8 cellular contexts compared by ENCODE assay signal in genomic region chr12:22543246-22544037, GRCh38. TPM values are rescaled to one million over a fixed set of nuclear protein-coding genes. Genes with fewer than 3 reads are reported as not detected.
A peak's percentile ranks its signal among the peaks of the same experiment; 100 is the strongest.
DNase-seq lines count a peak whose midpoint lies in the region; ATAC-seq, FAIRE-seq and TF ChIP-seq lines count a peak whose summit lies in the region.

No MANE protein-coding gene starts in this region.

- peaks cover 30% of the 10 kb centered on the region for H3K4me1 ChIP-seq in CD8-positive, alpha-beta T cell (ENCODE audit: insufficient read depth, low read length)
- H3K4me1 ChIP-seq in trophoblast cell (ENCODE audit: control insufficient read depth in 1 of 2, insufficient read depth in 2 of 2, low read length in 2 of 2), result peaks cover 4 to 5% of the 10 kb centered on the region in 2 experiments

- no peak overlapping the region for H3K4ac ChIP-seq in trophoblast cell (ENCODE audit: low read depth, low read length)

- peak; percentile 14 for ATAC-seq in CD8-positive, alpha-beta T cell
- ATAC-seq in GM19467 (IDR thresholded peaks at IDR 0.05; ENCODE audit: unreplicated experiment), result peak; percentile 35
- ATAC-seq in HG03565 (IDR thresholded peaks at IDR 0.05; ENCODE audit: unreplicated experiment), result peak; percentile 34

- H3K27me3 Mint-ChIP-seq in CD8-positive, alpha-beta T cell (ENCODE audit: low read depth), result no peaks in the 10 kb centered on the region
- H3K27me3 Mint-ChIP-seq in activated naive CD4-positive, alpha-beta T cell treated with anti-CD3 and anti-CD28 coated beads, Interleukin-2, amount 50 U/mL, for 24 hours, result peaks cover 2% of the 10 kb centered on the region

- peaks cover 3% of the 10 kb centered on the region for H3K79me2 ChIP-seq in trophoblast cell (ENCODE audit: control insufficient read depth, insufficient read depth, low read length, poor library complexity)

- no peak overlapping the region for H3K23ac ChIP-seq in trophoblast cell (ENCODE audit: low read length)

- FAIRE-seq in RCC 7860 (lab: Jason Lieb, UNC) (no peak), urothelium cell line (lab: Jason Lieb, UNC) (no peak)

- peak overlapping the region; percentile 56 for H3K18ac ChIP-seq in trophoblast cell (ENCODE audit: low read length)

- H3K36me3 Mint-ChIP-seq in CD8-positive, alpha-beta T cell, result peaks cover 29% of the 10 kb centered on the region
- peaks cover 12% of the 10 kb centered on the region for H3K36me3 Mint-ChIP-seq in activated naive CD4-positive, alpha-beta T cell treated with anti-CD3 and anti-CD28 coated beads, Interleukin-2, amount 50 U/mL, for 24 hours

- H2BK120ac ChIP-seq in trophoblast cell (ENCODE audit: insufficient read depth, low read length, poor library complexity), result no peak overlapping the region

- WGBS in trophoblast cell (ENCODE audit: extremely low coverage, insufficient coverage, insufficient read length), result no CpG with 5 or more reads among the region's 28 CpGs

- H3K9me3 Mint-ChIP-seq in CD8-positive, alpha-beta T cell, result no peaks in the 10 kb centered on the region
- H3K9me3 Mint-ChIP-seq in activated naive CD4-positive, alpha-beta T cell treated with anti-CD3 and anti-CD28 coated beads, Interleukin-2, amount 50 U/mL, for 24 hours, result no peaks in the 10 kb centered on the region

- H3K9me3 ChIP-seq in CD8-positive, alpha-beta T cell (ENCODE audit: low read length), result no peaks in the 10 kb centered on the region
- H3K9me3 ChIP-seq in trophoblast cell (ENCODE audit: insufficient read depth, low read depth, low read length), result no peaks in the 10 kb centered on the region

- CTCF ChIA-PET in CD8-positive, alpha-beta T cell (lab: Charles Lee), result no interaction called here

- H2AFZ ChIP-seq in trophoblast cell (ENCODE audit: insufficient read depth, low read length, poor library complexity), result peak overlapping the region; percentile 74

- H4K8ac ChIP-seq in trophoblast cell (ENCODE audit: low read depth, low read length), result peak overlapping the region; percentile 91

- H2BK5ac ChIP-seq in trophoblast cell (ENCODE audit: low read depth, low read length, poor library complexity), result no peak overlapping the region

- H3K27me3 ChIP-seq in CD8-positive, alpha-beta T cell (ENCODE audit: insufficient read depth, low read length), result no peaks in the 10 kb centered on the region
- H3K27me3 ChIP-seq in trophoblast cell (ENCODE audit: insufficient read depth, low read length), result no peaks in the 10 kb centered on the region

- H4K91ac ChIP-seq in trophoblast cell (ENCODE audit: low read depth, low read length), result peak overlapping the region; percentile 3

- H3K36me3 ChIP-seq in CD8-positive, alpha-beta T cell (ENCODE audit: insufficient read depth, low read length), result no peaks in the 10 kb centered on the region
- no peaks in the 10 kb centered on the region for H3K36me3 ChIP-seq in trophoblast cell (ENCODE audit: control insufficient read depth in 1 of 2, insufficient read depth in 2 of 2, low read length in 2 of 2)

- H3K4me2 ChIP-seq in trophoblast cell (ENCODE audit: low read length), result peak overlapping the region; percentile 75

- H3K9ac ChIP-seq in trophoblast cell (ENCODE audit: low read length), result peak overlapping the region; percentile 72

- peak overlapping the region; percentile 94 for H3K4me3 Mint-ChIP-seq in CD8-positive, alpha-beta T cell
- peak overlapping the region; percentile 95 for H3K4me3 Mint-ChIP-seq in activated naive CD4-positive, alpha-beta T cell treated with anti-CD3 and anti-CD28 coated beads, Interleukin-2, amount 50 U/mL, for 24 hours

- H4K12ac ChIP-seq in trophoblast cell (ENCODE audit: low read depth, low read length), result peak overlapping the region; percentile 10

- H3K4me3 ChIP-seq in CD8-positive, alpha-beta T cell (ENCODE audit: low read depth, low read length), result peak overlapping the region; percentile 99
- H3K4me3 ChIP-seq in trophoblast cell (ENCODE audit: low read depth, low read length), result peak overlapping the region; percentile 87

- H3K27ac ChIP-seq in CD8-positive, alpha-beta T cell (ENCODE audit: low read depth, low read length), result peak overlapping the region; percentile 92
- no peak overlapping the region for H3K27ac ChIP-seq in trophoblast cell (ENCODE audit: low read depth, low read length)

- peak overlapping the region; percentile 48 for H3K14ac ChIP-seq in trophoblast cell (ENCODE audit: low read length)

- TF ChIP-seq CTCF in CD8-positive, alpha-beta T cell (IDR thresholded peaks at IDR 0.05), result no peak

- H3K79me1 ChIP-seq in trophoblast cell (ENCODE audit: low read length), result peaks cover 4% of the 10 kb centered on the region

- peak overlapping the region; percentile 94 for H3K27ac Mint-ChIP-seq in CD8-positive, alpha-beta T cell
- peak overlapping the region; percentile 98 for H3K27ac Mint-ChIP-seq in activated naive CD4-positive, alpha-beta T cell treated with anti-CD3 and anti-CD28 coated beads, Interleukin-2, amount 50 U/mL, for 24 hours

- no peak overlapping the region for H2BK12ac ChIP-seq in trophoblast cell (ENCODE audit: low read length)

- POLR2A ChIA-PET in CD8-positive, alpha-beta T cell (lab: Charles Lee), result interaction anchor here (0.7 to 1.9 kb wide), 6 partner anchors 12 to 1041 kb away, joined by 3 to 9 read pairs (median 4); partner anchors contain the start of gene LDHB

- DNase-seq in CD8-positive, alpha-beta T cell, result peak; percentile 13 to 67 (median 32)
- peak; percentile 24 for DNase-seq in RCC 7860 (ENCODE audit: low spot score)
- peak; percentile 82 for DNase-seq in cardiac septum (ENCODE audit: low spot score)
- DNase-seq in trophoblast cell, result peak in 1 of 2 donors; percentile 35
- peak; percentile 18 for DNase-seq in urothelium cell line (ENCODE audit: low spot score)

- intact Hi-C loops in CD8-positive, alpha-beta T cell (cut with DNase I, micrococcal nuclease), result loop anchor here (1.0 to 10.0 kb wide), 8 partner anchors 15 to 1109 kb away; partner anchors contain the start of genes CMAS (in 2 of the 2), ETNK1 (in 2 of the 2), LDHB (in 2 of the 2) and GOLT1B (in 1 of the 2)
- intact Hi-C loops in cardiac septum (cut with DNase I), result loop anchor here (1.0 kb wide), 1 partner anchor 82 kb away; the partner anchor contains the start of gene ETNK1

- H3K4me1 Mint-ChIP-seq in CD8-positive, alpha-beta T cell (ENCODE audit: low read depth), result peaks cover 47% of the 10 kb centered on the region
- H3K4me1 Mint-ChIP-seq in activated naive CD4-positive, alpha-beta T cell treated with anti-CD3 and anti-CD28 coated beads, Interleukin-2, amount 50 U/mL, for 24 hours, result peaks cover 49% of the 10 kb centered on the region

- no peak overlapping the region for H2AK5ac ChIP-seq in trophoblast cell (ENCODE audit: low read length)

RNA-seq across cellular contexts. Expression of gene C2CD5, which starts 0.9 kb away (rescaled TPM):
- total RNA-seq in CD8-positive, alpha-beta T cell, result 10 to 100 TPM; 19.5 to 24.4 TPM
- total RNA-seq in cardiac septum, result 18.2 TPM
- polyA plus RNA-seq in trophoblast cell (2013), result 7.9 and 10.3 TPM in 2 replicates
